10 cellular contexts compared by ENCODE assay signal in the genomic region with DNA sequence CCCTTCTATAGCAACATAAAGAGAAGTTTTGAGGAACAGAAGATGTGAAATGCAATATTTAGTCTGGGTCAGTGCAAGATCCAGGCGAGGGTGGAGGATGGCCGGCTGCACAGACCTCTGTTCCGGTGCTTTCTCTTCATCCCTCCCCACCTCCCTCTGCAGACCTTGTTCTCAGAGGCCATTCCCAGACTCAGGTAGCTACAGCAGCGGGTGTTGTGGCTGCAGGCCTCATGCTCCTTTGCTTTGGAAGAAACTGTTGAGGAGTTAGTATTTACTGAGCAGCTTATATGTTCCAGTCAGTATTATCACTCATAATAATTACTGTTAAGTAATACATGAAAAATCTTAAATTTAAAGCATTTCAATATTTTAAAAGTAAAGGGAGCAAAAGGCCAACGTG. TPM values are rescaled to one million over a fixed set of nuclear protein-coding genes. Genes with fewer than 3 reads are reported as not detected.
DNase-seq lines count a peak whose midpoint lies in the region; TF ChIP-seq lines count a peak whose summit lies in the region.
"Had no signal": no experiment of that assay in that cellular context is flagged by ENCODE, and none has a peak within 500 bp of the region (broad histone marks: within the 10 kb centered on the region; RNA-seq: fewer than 3 reads in every experiment).

No MANE protein-coding gene starts in this region.

- H3K9me3 ChIP-seq in mucosa of stomach (ENCODE audit: control insufficient read depth, low read length) = no peaks in the 10 kb centered on the region
- no peaks in the 10 kb centered on the region for H3K9me3 ChIP-seq in neuronal stem cell (replicated peaks in 1 of 2; ENCODE audit: control insufficient read depth in 2 of 2, insufficient read depth in 1 of 2, low read depth in 1 of 2, low read length in 2 of 2)
- H3K9me3 ChIP-seq: colonic mucosa had no signal

- H3K27ac ChIP-seq in ACC112 (ENCODE audit: low read depth, low read length) (no peak overlapping the region), neuronal stem cell (replicated peaks; ENCODE audit: low read length) (no peak overlapping the region)
- H3K27ac ChIP-seq: colonic mucosa had no signal

- H3K23ac ChIP-seq in neuronal stem cell (ENCODE audit: low read depth, low read length, poor library complexity) = no peak overlapping the region

- peak overlapping the region; percentile 99 for H3K4me3 Mint-ChIP-seq in activated naive CD8-positive, alpha-beta T cell

- H3K27me3 Mint-ChIP-seq in activated naive CD8-positive, alpha-beta T cell = no peaks in the 10 kb centered on the region

- no peak overlapping the region for H4K8ac ChIP-seq in neuronal stem cell (ENCODE audit: low read depth, low read length)

- H3K4me3 ChIP-seq in ACC112 (ENCODE audit: low read depth, low read length) (peak overlapping the region; percentile 82), GM12864 (ENCODE audit: low read depth, low read length) (peak overlapping the region; percentile 44; the same call in 1 of the 2 replicates), mucosa of stomach (ENCODE audit: low read length) (no peak overlapping the region), neuronal stem cell (ENCODE audit: low read length in 2 of 2) (no peak overlapping the region)

- H3K9me3 Mint-ChIP-seq in activated naive CD8-positive, alpha-beta T cell (ENCODE audit: low read depth) = no peaks in the 10 kb centered on the region

- no peaks in the 10 kb centered on the region for H3K27me3 ChIP-seq in ACC112 (ENCODE audit: insufficient read depth, low read length)
- no peaks in the 10 kb centered on the region for H3K27me3 ChIP-seq in mucosa of stomach (ENCODE audit: control insufficient read depth, insufficient read depth, low read length)
- no peaks in the 10 kb centered on the region for H3K27me3 ChIP-seq in neuronal stem cell (ENCODE audit: control insufficient read depth in 3 of 3, insufficient read depth in 3 of 3, low read depth in 1 of 3, low read length in 3 of 3)
- H3K27me3 ChIP-seq: colonic mucosa had no signal

- peak overlapping the region; percentile 98 for H3K27ac Mint-ChIP-seq in activated naive CD8-positive, alpha-beta T cell

- H3K36me3 Mint-ChIP-seq in activated naive CD8-positive, alpha-beta T cell = peaks cover 6% of the 10 kb centered on the region

- H2BK12ac ChIP-seq in neuronal stem cell (ENCODE audit: low read length) = no peak overlapping the region

- no peak overlapping the region for H2BK120ac ChIP-seq in neuronal stem cell (ENCODE audit: low read depth, low read length)

- H3K4ac ChIP-seq in neuronal stem cell (ENCODE audit: low read length) = no peak overlapping the region

- peak overlapping the region; percentile 72 for H3K9ac ChIP-seq in mucosa of stomach (ENCODE audit: low read length)
- no peak overlapping the region for H3K9ac ChIP-seq in neuronal stem cell (ENCODE audit: low read depth, low read length, poor library complexity)

- H3K36me3 ChIP-seq in ACC112 (ENCODE audit: insufficient read depth, low read length) (0 out of 2 replicates have a peak, but pooled peaks cover 5% of the 10 kb centered on the region), mucosa of stomach (ENCODE audit: control insufficient read depth, insufficient read depth, low read length) (no peaks in the 10 kb centered on the region), neuronal stem cell (replicated peaks in 1 of 2; ENCODE audit: control insufficient read depth in 2 of 2, insufficient read depth in 2 of 2, low read length in 2 of 2) (no peaks in the 10 kb centered on the region)

- peaks cover 68% of the 10 kb centered on the region for H3K4me1 Mint-ChIP-seq in activated naive CD8-positive, alpha-beta T cell (ENCODE audit: low read depth)

- H2AFZ ChIP-seq in ACC112 (ENCODE audit: low read length, unreplicated experiment) (no peak overlapping the region), neuronal stem cell (ENCODE audit: low read length) (no peak overlapping the region)

- no CpG with 5 or more reads among the region's 5 CpGs for WGBS in neuronal stem cell (ENCODE audit: extremely low coverage in 2 of 2, insufficient read length in 2 of 2, insufficient replicate concordance in 1 of 2), 2 donors

- H3K79me2 ChIP-seq in ACC112 (ENCODE audit: control insufficient read depth, insufficient read depth, low read length, unreplicated experiment) = peaks cover 15% of the 10 kb centered on the region

- no peak for TF ChIP-seq CTCF in GM12864 (IDR thresholded peaks at IDR 0.05; ENCODE audit: low read depth, low read length, missing control alignments)

- DNase-seq in GM12864 (ENCODE audit: low read depth) = no peak
- DNase-seq in kidney glomerular epithelial cell (lab: John Stamatoyannopoulos, UW) = no peak
- no peak for DNase-seq in neuronal stem cell (ENCODE audit: low spot score)
- no peak for DNase-seq in NCI-H146 (lab: John Stamatoyannopoulos, UW)
- DNase-seq in NCI-H2171 treated with DMSO at 0.1 percent for 48 hours (lab: John Stamatoyannopoulos, UW) = no peak
- DNase-seq: colonic mucosa, glutamatergic neuron had no signal

- H3K79me1 ChIP-seq in neuronal stem cell (ENCODE audit: low read depth, low read length) = no peaks in the 10 kb centered on the region

- H3K4me1 ChIP-seq in ACC112 (ENCODE audit: control insufficient read depth, insufficient read depth, low read length, unreplicated experiment) = peaks cover 15% of the 10 kb centered on the region
- peaks cover 11% of the 10 kb centered on the region for H3K4me1 ChIP-seq in mucosa of stomach (ENCODE audit: control insufficient read depth, insufficient read depth, low read length)
- H3K4me1 ChIP-seq in neuronal stem cell (ENCODE audit: control insufficient read depth in 2 of 2, insufficient read depth in 1 of 2, low read depth in 1 of 2, low read length in 2 of 2) = peaks cover 3% of the 10 kb centered on the region in 2 donors
- H3K4me1 ChIP-seq: colonic mucosa had no signal

- H3K4me2 ChIP-seq in neuronal stem cell (ENCODE audit: insufficient read depth, low read length, poor library complexity, severe bottlenecking) = no peak overlapping the region

- no peak overlapping the region for H2BK15ac ChIP-seq in neuronal stem cell (ENCODE audit: low read length)

- no peak overlapping the region for H4K91ac ChIP-seq in neuronal stem cell (ENCODE audit: low read depth, low read length, poor library complexity)

- no peak overlapping the region for H2AK5ac ChIP-seq in neuronal stem cell (ENCODE audit: low read depth, low read length)

- H2BK5ac ChIP-seq in neuronal stem cell (ENCODE audit: low read length) = no peak overlapping the region

- H3K14ac ChIP-seq in neuronal stem cell (ENCODE audit: low read length) = no peak overlapping the region

- H3K18ac ChIP-seq in neuronal stem cell (ENCODE audit: low read length) = no peak overlapping the region

RNA-seq across cellular contexts. Expression of a gene that starts 1.7 kb away (rescaled TPM):
- polyA plus RNA-seq in neuronal stem cell (2013, experiment 1 of 2) = 1.7 TPM
- 1.5 TPM for polyA plus RNA-seq in neuronal stem cell (2013, experiment 2 of 2)

RNA-seq across cellular contexts. Expression of a gene that starts 15.8 kb away (rescaled TPM):
- polyA plus RNA-seq in neuronal stem cell (2013, experiment 1 of 2) = 11.4 TPM
- 11.5 TPM for polyA plus RNA-seq in neuronal stem cell (2013, experiment 2 of 2)

RNA-seq across cellular contexts. Expression of a gene that starts 39.9 kb away (rescaled TPM):
- 6.4 TPM for polyA plus RNA-seq in neuronal stem cell (2013, experiment 1 of 2)
- 6.2 TPM for polyA plus RNA-seq in neuronal stem cell (2013, experiment 2 of 2)

RNA-seq across cellular contexts. Expression of a gene that starts 58.1 kb away (rescaled TPM):
- polyA plus RNA-seq in neuronal stem cell (2013, experiment 1 of 2) = 0.04 TPM
- polyA plus RNA-seq in neuronal stem cell (2013, experiment 2 of 2) = 0.04 TPM

RNA-seq across cellular contexts. Expression of a gene that starts 59.1 kb away (rescaled TPM):
- 24.0 TPM for polyA plus RNA-seq in neuronal stem cell (2013, experiment 1 of 2)
- 24.9 TPM for polyA plus RNA-seq in neuronal stem cell (2013, experiment 2 of 2)

Comparison
In these comparisons a context has a peak if more than half of its experiments do, and no peak if none do; other contexts are left out.
1. H3K4me3 ChIP-seq: peak in ACC112 (single experiment) and GM12864 (single experiment); none in mucosa of stomach (single experiment) and neuronal stem cell (0 of 2).